In the genomic region with DNA sequence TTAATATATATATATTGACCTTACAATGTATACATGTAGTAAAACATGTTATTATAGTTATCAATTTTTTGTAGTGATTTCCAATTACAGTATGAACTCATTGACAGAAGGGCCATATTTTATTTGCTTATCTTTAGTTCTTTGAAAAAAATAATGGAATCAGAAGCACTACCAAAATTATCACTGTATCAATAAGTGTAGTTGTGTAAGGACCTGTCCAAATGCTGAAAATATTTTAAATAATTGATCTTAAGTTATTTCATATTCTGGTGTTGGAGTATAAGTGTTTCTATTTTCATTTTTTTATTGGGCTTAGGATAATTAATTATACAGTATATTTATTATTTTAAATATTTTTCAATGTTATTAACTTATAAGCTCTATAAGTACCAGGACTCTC, we compare ENCODE assay signal across 2 cellular contexts.
TF ChIP-seq lines count a peak whose summit lies in the region.

No MANE protein-coding gene starts in this region.

TF ChIP-seq in SK-N-SH, 30 proteins besides CTCF, POLR2A, EP300 and RAD21 (continued from another document):
- TF ChIP-seq, protein P1, sequence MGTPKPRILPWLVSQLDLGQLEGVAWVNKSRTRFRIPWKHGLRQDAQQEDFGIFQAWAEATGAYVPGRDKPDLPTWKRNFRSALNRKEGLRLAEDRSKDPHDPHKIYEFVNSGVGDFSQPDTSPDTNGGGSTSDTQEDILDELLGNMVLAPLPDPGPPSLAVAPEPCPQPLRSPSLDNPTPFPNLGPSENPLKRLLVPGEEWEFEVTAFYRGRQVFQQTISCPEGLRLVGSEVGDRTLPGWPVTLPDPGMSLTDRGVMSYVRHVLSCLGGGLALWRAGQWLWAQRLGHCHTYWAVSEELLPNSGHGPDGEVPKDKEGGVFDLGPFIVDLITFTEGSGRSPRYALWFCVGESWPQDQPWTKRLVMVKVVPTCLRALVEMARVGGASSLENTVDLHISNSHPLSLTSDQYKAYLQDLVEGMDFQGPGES (IDR thresholded peaks at IDR 0.05; ENCODE audit: low read depth, low read length): no peak
- no peak for TF ChIP-seq TAF1 (IDR thresholded peaks at IDR 0.05; ENCODE audit: borderline replicate concordance, low read depth, low read length)
TF ChIP-seq in SK-N-SH: peak in this region for 1.

TF ChIP-seq in SK-N-SH treated with all-trans-retinoic acid at 6 μM for 48 hours, 23 proteins besides CTCF, POLR2A, EP300 and RAD21 (continued from another document):
- TF ChIP-seq, protein P2, sequence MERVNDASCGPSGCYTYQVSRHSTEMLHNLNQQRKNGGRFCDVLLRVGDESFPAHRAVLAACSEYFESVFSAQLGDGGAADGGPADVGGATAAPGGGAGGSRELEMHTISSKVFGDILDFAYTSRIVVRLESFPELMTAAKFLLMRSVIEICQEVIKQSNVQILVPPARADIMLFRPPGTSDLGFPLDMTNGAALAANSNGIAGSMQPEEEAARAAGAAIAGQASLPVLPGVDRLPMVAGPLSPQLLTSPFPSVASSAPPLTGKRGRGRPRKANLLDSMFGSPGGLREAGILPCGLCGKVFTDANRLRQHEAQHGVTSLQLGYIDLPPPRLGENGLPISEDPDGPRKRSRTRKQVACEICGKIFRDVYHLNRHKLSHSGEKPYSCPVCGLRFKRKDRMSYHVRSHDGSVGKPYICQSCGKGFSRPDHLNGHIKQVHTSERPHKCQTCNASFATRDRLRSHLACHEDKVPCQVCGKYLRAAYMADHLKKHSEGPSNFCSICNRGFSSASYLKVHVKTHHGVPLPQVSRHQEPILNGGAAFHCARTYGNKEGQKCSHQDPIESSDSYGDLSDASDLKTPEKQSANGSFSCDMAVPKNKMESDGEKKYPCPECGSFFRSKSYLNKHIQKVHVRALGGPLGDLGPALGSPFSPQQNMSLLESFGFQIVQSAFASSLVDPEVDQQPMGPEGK (CRISPR knock-in tag; IDR thresholded peaks at IDR 0.05; ENCODE audit: borderline replicate concordance): no peak
- no peak for TF ChIP-seq CSDC2 (CRISPR knock-in tag; IDR thresholded peaks at IDR 0.05)
- TF ChIP-seq ZFP3 (CRISPR knock-in tag; IDR thresholded peaks at IDR 0.05): no peak
- TF ChIP-seq GLIS3 (CRISPR knock-in tag; IDR thresholded peaks at IDR 0.05): no peak
- TF ChIP-seq, protein P3, sequence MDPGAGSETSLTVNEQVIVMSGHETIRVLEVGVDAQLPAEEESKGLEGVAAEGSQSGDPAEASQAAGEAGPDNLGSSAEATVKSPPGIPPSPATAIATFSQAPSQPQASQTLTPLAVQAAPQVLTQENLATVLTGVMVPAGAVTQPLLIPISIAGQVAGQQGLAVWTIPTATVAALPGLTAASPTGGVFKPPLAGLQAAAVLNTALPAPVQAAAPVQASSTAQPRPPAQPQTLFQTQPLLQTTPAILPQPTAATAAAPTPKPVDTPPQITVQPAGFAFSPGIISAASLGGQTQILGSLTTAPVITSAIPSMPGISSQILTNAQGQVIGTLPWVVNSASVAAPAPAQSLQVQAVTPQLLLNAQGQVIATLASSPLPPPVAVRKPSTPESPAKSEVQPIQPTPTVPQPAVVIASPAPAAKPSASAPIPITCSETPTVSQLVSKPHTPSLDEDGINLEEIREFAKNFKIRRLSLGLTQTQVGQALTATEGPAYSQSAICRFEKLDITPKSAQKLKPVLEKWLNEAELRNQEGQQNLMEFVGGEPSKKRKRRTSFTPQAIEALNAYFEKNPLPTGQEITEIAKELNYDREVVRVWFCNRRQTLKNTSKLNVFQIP (CRISPR knock-in tag; IDR thresholded peaks at IDR 0.05; ENCODE audit: borderline replicate concordance, low read depth): no peak
- TF ChIP-seq ARNTL (CRISPR knock-in tag; IDR thresholded peaks at IDR 0.05; ENCODE audit: borderline replicate concordance, low read depth): no peak
- no peak for TF ChIP-seq ZFP30 (CRISPR knock-in tag; IDR thresholded peaks at IDR 0.05)
- TF ChIP-seq TOX (CRISPR knock-in tag; IDR thresholded peaks at IDR 0.05; ENCODE audit: borderline replicate concordance): no peak
- no peak for TF ChIP-seq SNAI2 (CRISPR knock-in tag; IDR thresholded peaks at IDR 0.05)
- TF ChIP-seq, protein P4, sequence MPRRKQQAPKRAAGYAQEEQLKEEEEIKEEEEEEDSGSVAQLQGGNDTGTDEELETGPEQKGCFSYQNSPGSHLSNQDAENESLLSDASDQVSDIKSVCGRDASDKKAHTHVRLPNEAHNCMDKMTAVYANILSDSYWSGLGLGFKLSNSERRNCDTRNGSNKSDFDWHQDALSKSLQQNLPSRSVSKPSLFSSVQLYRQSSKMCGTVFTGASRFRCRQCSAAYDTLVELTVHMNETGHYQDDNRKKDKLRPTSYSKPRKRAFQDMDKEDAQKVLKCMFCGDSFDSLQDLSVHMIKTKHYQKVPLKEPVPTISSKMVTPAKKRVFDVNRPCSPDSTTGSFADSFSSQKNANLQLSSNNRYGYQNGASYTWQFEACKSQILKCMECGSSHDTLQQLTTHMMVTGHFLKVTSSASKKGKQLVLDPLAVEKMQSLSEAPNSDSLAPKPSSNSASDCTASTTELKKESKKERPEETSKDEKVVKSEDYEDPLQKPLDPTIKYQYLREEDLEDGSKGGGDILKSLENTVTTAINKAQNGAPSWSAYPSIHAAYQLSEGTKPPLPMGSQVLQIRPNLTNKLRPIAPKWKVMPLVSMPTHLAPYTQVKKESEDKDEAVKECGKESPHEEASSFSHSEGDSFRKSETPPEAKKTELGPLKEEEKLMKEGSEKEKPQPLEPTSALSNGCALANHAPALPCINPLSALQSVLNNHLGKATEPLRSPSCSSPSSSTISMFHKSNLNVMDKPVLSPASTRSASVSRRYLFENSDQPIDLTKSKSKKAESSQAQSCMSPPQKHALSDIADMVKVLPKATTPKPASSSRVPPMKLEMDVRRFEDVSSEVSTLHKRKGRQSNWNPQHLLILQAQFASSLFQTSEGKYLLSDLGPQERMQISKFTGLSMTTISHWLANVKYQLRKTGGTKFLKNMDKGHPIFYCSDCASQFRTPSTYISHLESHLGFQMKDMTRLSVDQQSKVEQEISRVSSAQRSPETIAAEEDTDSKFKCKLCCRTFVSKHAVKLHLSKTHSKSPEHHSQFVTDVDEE (CRISPR knock-in tag; IDR thresholded peaks at IDR 0.05): no peak
- no peak for TF ChIP-seq BACH2 (CRISPR knock-in tag; IDR thresholded peaks at IDR 0.05; ENCODE audit: borderline replicate concordance)
